In the genomic region with DNA sequence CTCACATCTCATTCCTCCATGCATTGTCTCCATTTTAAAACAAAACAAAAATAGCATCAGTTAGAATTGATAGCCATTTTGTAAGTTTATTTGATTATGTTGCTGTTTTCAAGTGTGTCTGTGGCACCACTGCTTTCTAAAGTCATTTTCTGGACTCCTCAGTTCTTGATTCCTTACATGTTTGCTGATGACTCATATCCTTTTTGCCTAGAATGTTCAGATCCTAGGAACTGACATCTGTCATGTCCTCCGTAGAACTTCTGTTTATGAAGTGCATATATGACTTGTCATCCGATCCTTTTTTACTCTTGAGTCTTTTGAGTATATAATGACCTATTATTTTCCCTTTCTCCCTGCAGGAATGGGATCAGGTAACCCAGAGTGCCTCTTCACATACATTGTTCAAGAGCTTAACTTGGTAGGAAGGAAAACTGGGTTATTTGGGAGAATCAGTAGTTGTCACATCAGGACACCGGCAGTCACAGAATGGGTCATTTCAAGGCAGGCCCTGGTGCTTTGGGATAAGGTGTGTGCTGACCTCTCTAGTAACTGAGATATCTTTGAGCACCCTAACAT, we compare ENCODE assay signal across 11 cellular contexts.
DNase-seq lines count a peak whose midpoint lies in the region; ATAC-seq, FAIRE-seq and TF ChIP-seq lines count a peak whose summit lies in the region.
"Had no signal": no experiment of that assay in that cellular context is flagged by ENCODE, and none has a peak within 500 bp of the region (broad histone marks: within the 10 kb centered on the region; RNA-seq: fewer than 3 reads in every experiment).

No MANE protein-coding gene starts in this region.

- H3K27me3 Mint-ChIP-seq in activated CD4-positive, alpha-beta T cell treated with anti-CD3 and anti-CD28 coated beads, Interleukin-2, amount 10 ng/mL, durations not matched to agents 24 days and 14 days: no peaks in the 10 kb centered on the region

- H3K27me3 ChIP-seq in AG04450 (ENCODE audit: control insufficient read depth, insufficient read depth, low read length) (no peaks in the 10 kb centered on the region), vagina (no peaks in the 10 kb centered on the region)

- intact Hi-C loops in vagina (cut with DNase I): no loop called here
- intact Hi-C loops in activated CD4-positive, alpha-beta T cell treated with anti-CD3 and anti-CD28 coated beads, Interleukin-2, amount 10 ng/mL, durations not matched to agents 24 days and 14 days (cut with micrococcal nuclease): no loop called here

- peaks cover 5% of the 10 kb centered on the region for H3K4me1 ChIP-seq in vagina

- no peak for FAIRE-seq in GM12892 (lab: Jason Lieb, UNC)

- DNase-seq in AG04450 (ENCODE audit: low read depth, low spot score) (peak; percentile 30), HS-27A (ENCODE audit: low read depth) (peak; percentile 76), RWPE1 (ENCODE audit: low spot score) (peak; percentile 63), foreskin melanocyte (peak; percentile 9), GM12892 (ENCODE audit: insufficient read length) (no peak), vagina (ENCODE audit: extremely low spot score in 2 of 2) (no peak)
- no peak for DNase-seq in activated CD4-positive, alpha-beta T cell treated with anti-CD3 and anti-CD28 coated beads, Interleukin-2, amount 10 ng/mL, durations not matched to agents 24 days and 14 days
- DNase-seq: hypothalamus; NCI-H1694; stimulated activated CD4-positive, alpha-beta T cell treated with anti-CD3 and anti-CD28 coated beads, Interleukin-15, amount 100 ng/mL, for 24 hours had no signal

- no peak overlapping the region for H3K27ac Mint-ChIP-seq in activated CD4-positive, alpha-beta T cell treated with anti-CD3 and anti-CD28 coated beads, Interleukin-2, amount 10 ng/mL, durations not matched to agents 24 days and 14 days

- TF ChIP-seq CTCF in AG04450 (IDR thresholded peaks at IDR 0.05; ENCODE audit: low read depth, low read length) (no peak), RWPE1 (conservative IDR thresholded peaks at IDR 0.05; ENCODE audit: low read depth) (no peak), vagina (IDR thresholded peaks at IDR 0.05) (no peak)

- no peak for ATAC-seq in HG03432 (IDR thresholded peaks at IDR 0.05; ENCODE audit: unreplicated experiment)

- CTCF ChIA-PET in AG04450 (lab: Charles Lee) (interaction anchor here (0.6 kb wide), 1 partner anchor 1471 kb away, joined by 5 read pairs; no protein-coding TSS in a partner anchor), RWPE1 (lab: Yijun Ruan, JAX) (no interaction called here)

- no peak for TF ChIP-seq POLR2A in GM12892 (IDR thresholded peaks at IDR 0.05; ENCODE audit: low read depth, low read length)
- no peak for TF ChIP-seq POLR2A in vagina (IDR thresholded peaks at IDR 0.05)

- POLR2A ChIA-PET in AG04450 (lab: Yijun Ruan, JAX): no interaction called here
- POLR2A ChIA-PET in RWPE1 (lab: Yijun Ruan, JAX; ENCODE audit: low non-redundant PET): no interaction called here

- no peaks in the 10 kb centered on the region for H3K36me3 ChIP-seq in vagina

- H3K9me3 Mint-ChIP-seq in activated CD4-positive, alpha-beta T cell treated with anti-CD3 and anti-CD28 coated beads, Interleukin-2, amount 10 ng/mL, durations not matched to agents 24 days and 14 days: no peaks in the 10 kb centered on the region

- H3K4me3 Mint-ChIP-seq in activated CD4-positive, alpha-beta T cell treated with anti-CD3 and anti-CD28 coated beads, Interleukin-2, amount 10 ng/mL, durations not matched to agents 24 days and 14 days: no peak overlapping the region

- H3K4me3 ChIP-seq in AG04450 (ENCODE audit: low read depth, low read length) (no peak overlapping the region), vagina (no peak overlapping the region)

- peaks cover 28% of the 10 kb centered on the region for H3K36me3 Mint-ChIP-seq in activated CD4-positive, alpha-beta T cell treated with anti-CD3 and anti-CD28 coated beads, Interleukin-2, amount 10 ng/mL, durations not matched to agents 24 days and 14 days (ENCODE audit: low read depth)

- peaks cover 14% of the 10 kb centered on the region for H3K4me1 Mint-ChIP-seq in activated CD4-positive, alpha-beta T cell treated with anti-CD3 and anti-CD28 coated beads, Interleukin-2, amount 10 ng/mL, durations not matched to agents 24 days and 14 days

- no peaks in the 10 kb centered on the region for H3K9me3 ChIP-seq in AG04450 (ENCODE audit: control insufficient read depth, insufficient read depth, low read length)
- no peaks in the 10 kb centered on the region for H3K9me3 ChIP-seq in vagina

- H3K27ac ChIP-seq in AG04450 (ENCODE audit: low read depth, low read length): no peak overlapping the region
- H3K27ac ChIP-seq in RWPE1: no peak overlapping the region
- no peak overlapping the region for H3K27ac ChIP-seq in vagina

Comparison
In these comparisons a context has a peak if more than half of its experiments do, and no peak if none do; other contexts are left out.
1. DNase-seq: peak in AG04450 (single experiment), HS-27A (single experiment), RWPE1 (single experiment) and foreskin melanocyte (single experiment); none in GM12892 (single experiment), vagina (0 of 2) and activated CD4-positive, alpha-beta T cell treated with anti-CD3 and anti-CD28 coated beads, Interleukin-2, amount 10 ng/mL, durations not matched to agents 24 days and 14 days (single experiment).